13 cellular contexts compared by ENCODE assay signal in genomic region chr9:5825223-5825622, GRCh38. TPM values are rescaled to one million over a fixed set of nuclear protein-coding genes. Genes with fewer than 3 reads are reported as not detected.
DNase-seq lines count a peak whose midpoint lies in the region; ATAC-seq lines count a peak whose summit lies in the region.
"Had no signal": no experiment of that assay in that cellular context is flagged by ENCODE, and none has a peak within 500 bp of the region (broad histone marks: within the 10 kb centered on the region; RNA-seq: fewer than 3 reads in every experiment).

No MANE protein-coding gene starts in this region.

- H3K27ac Mint-ChIP-seq in activated CD4-positive, alpha-beta memory T cell treated with anti-CD3 and anti-CD28 coated beads, Interleukin-2, amount 10 ng/mL, durations not matched to agents 7 days and 5 days = peak overlapping the region; percentile 10
- no peak overlapping the region for H3K27ac Mint-ChIP-seq in activated CD4-positive, alpha-beta memory T cell treated with anti-CD3 and anti-CD28 coated beads for 36 hours
- peak overlapping the region; percentile 75 for H3K27ac Mint-ChIP-seq in T-helper 17 cell
- peak overlapping the region; percentile 16 to 72 for H3K27ac Mint-ChIP-seq in effector memory CD8-positive, alpha-beta T cell

- POLR2A ChIA-PET in activated CD4-positive, alpha-beta memory T cell treated with anti-CD3 and anti-CD28 coated beads, Interleukin-2, amount 10 ng/mL, durations not matched to agents 7 days and 5 days (lab: Charles Lee) = interaction anchor here (1.3 kb wide), 2 partner anchors 19 to 26 kb away, joined by 3 to 4 read pairs; no protein-coding TSS in a partner anchor
- POLR2A ChIA-PET in activated CD4-positive, alpha-beta memory T cell treated with anti-CD3 and anti-CD28 coated beads for 36 hours (lab: Charles Lee) = no interaction called here

- CTCF ChIA-PET in activated CD4-positive, alpha-beta memory T cell treated with anti-CD3 and anti-CD28 coated beads, Interleukin-2, amount 10 ng/mL, durations not matched to agents 7 days and 5 days (lab: Charles Lee) = interaction anchor here (1.4 to 2.0 kb wide), 2 partner anchors 8 to 61 kb away, joined by 4 to 12 read pairs; partner anchors contain the start of gene ERMP1
- CTCF ChIA-PET in activated CD4-positive, alpha-beta memory T cell treated with anti-CD3 and anti-CD28 coated beads for 36 hours (lab: Charles Lee) = interaction anchor here (1.2 to 1.3 kb wide), 2 partner anchors 60 to 61 kb away, joined by 3 to 4 read pairs; no protein-coding TSS in a partner anchor

- intact Hi-C loops in activated CD4-positive, alpha-beta memory T cell treated with anti-CD3 and anti-CD28 coated beads for 36 hours (cut with micrococcal nuclease) = no loop called here

- H3K27me3 Mint-ChIP-seq in activated CD4-positive, alpha-beta memory T cell treated with anti-CD3 and anti-CD28 coated beads, Interleukin-2, amount 10 ng/mL, durations not matched to agents 7 days and 5 days = no peaks in the 10 kb centered on the region
- H3K27me3 Mint-ChIP-seq in activated CD4-positive, alpha-beta memory T cell treated with anti-CD3 and anti-CD28 coated beads for 36 hours = no peaks in the 10 kb centered on the region
- H3K27me3 Mint-ChIP-seq in T-helper 17 cell = no peaks in the 10 kb centered on the region
- H3K27me3 Mint-ChIP-seq in effector memory CD8-positive, alpha-beta T cell = no peaks in the 10 kb centered on the region

- DNase-seq in activated CD4-positive, alpha-beta memory T cell treated with anti-CD3 and anti-CD28 coated beads, Interleukin-2, amount 10 ng/mL, durations not matched to agents 7 days and 5 days = no peak
- no peak for DNase-seq in activated CD4-positive, alpha-beta memory T cell treated with anti-CD3 and anti-CD28 coated beads for 36 hours
- DNase-seq in T-helper 17 cell = no peak
- no peak for DNase-seq in effector memory CD8-positive, alpha-beta T cell
- peak; percentile 39 for DNase-seq in putamen (ENCODE audit: low spot score)
- no peak for DNase-seq in MV-4-11 (lab: John Stamatoyannopoulos, UW)
- DNase-seq: Calu3, DMS79 treated with DMSO at 0.1 percent for 48 hours, MM.1S, NCI-H187 treated with DMSO at 0.1 percent for 48 hours, NCI-H446 had no signal

- H3K9me3 ChIP-seq in T-helper 17 cell (ENCODE audit: control insufficient read depth, low read length, poor library complexity, severe bottlenecking) = no peaks in the 10 kb centered on the region

- H3K4me3 Mint-ChIP-seq in activated CD4-positive, alpha-beta memory T cell treated with anti-CD3 and anti-CD28 coated beads, Interleukin-2, amount 10 ng/mL, durations not matched to agents 7 days and 5 days = no peak overlapping the region
- no peak overlapping the region for H3K4me3 Mint-ChIP-seq in activated CD4-positive, alpha-beta memory T cell treated with anti-CD3 and anti-CD28 coated beads for 36 hours
- no peak overlapping the region for H3K4me3 Mint-ChIP-seq in T-helper 17 cell
- no peak overlapping the region for H3K4me3 Mint-ChIP-seq in effector memory CD8-positive, alpha-beta T cell

- peaks cover 72% of the 10 kb centered on the region for H3K36me3 Mint-ChIP-seq in activated CD4-positive, alpha-beta memory T cell treated with anti-CD3 and anti-CD28 coated beads, Interleukin-2, amount 10 ng/mL, durations not matched to agents 7 days and 5 days (ENCODE audit: low read depth)
- H3K36me3 Mint-ChIP-seq in activated CD4-positive, alpha-beta memory T cell treated with anti-CD3 and anti-CD28 coated beads for 36 hours = peaks cover 25% of the 10 kb centered on the region
- H3K36me3 Mint-ChIP-seq in T-helper 17 cell (ENCODE audit: low read depth) = peaks cover 4% of the 10 kb centered on the region
- peaks cover 43% of the 10 kb centered on the region for H3K36me3 Mint-ChIP-seq in effector memory CD8-positive, alpha-beta T cell (ENCODE audit: insufficient read depth)

- ATAC-seq in T-helper 17 cell (no peak), HG03469 (IDR thresholded peaks at IDR 0.05; ENCODE audit: unreplicated experiment) (no peak), GM18907 (IDR thresholded peaks at IDR 0.05; ENCODE audit: unreplicated experiment) (no peak)
- ATAC-seq in effector memory CD8-positive, alpha-beta T cell (replicated peaks) = no peak

- peaks cover 38% of the 10 kb centered on the region for H3K4me1 Mint-ChIP-seq in activated CD4-positive, alpha-beta memory T cell treated with anti-CD3 and anti-CD28 coated beads, Interleukin-2, amount 10 ng/mL, durations not matched to agents 7 days and 5 days
- H3K4me1 Mint-ChIP-seq in activated CD4-positive, alpha-beta memory T cell treated with anti-CD3 and anti-CD28 coated beads for 36 hours (ENCODE audit: low read depth) = peaks cover 27% of the 10 kb centered on the region
- H3K4me1 Mint-ChIP-seq in T-helper 17 cell = peaks cover 21% of the 10 kb centered on the region
- peaks cover 12 to 22% of the 10 kb centered on the region in 2 donors for H3K4me1 Mint-ChIP-seq in effector memory CD8-positive, alpha-beta T cell (ENCODE audit: low read depth in 2 of 2)

- no peaks in the 10 kb centered on the region for H3K9me3 Mint-ChIP-seq in activated CD4-positive, alpha-beta memory T cell treated with anti-CD3 and anti-CD28 coated beads, Interleukin-2, amount 10 ng/mL, durations not matched to agents 7 days and 5 days
- H3K9me3 Mint-ChIP-seq in activated CD4-positive, alpha-beta memory T cell treated with anti-CD3 and anti-CD28 coated beads for 36 hours = no peaks in the 10 kb centered on the region
- H3K9me3 Mint-ChIP-seq in effector memory CD8-positive, alpha-beta T cell = no peaks in the 10 kb centered on the region

RNA-seq across cellular contexts. Expression of gene ERMP1, which starts 7.7 kb away (rescaled TPM):
- total RNA-seq in activated CD4-positive, alpha-beta memory T cell treated with anti-CD3 and anti-CD28 coated beads, Interleukin-2, amount 10 ng/mL, durations not matched to agents 7 days and 5 days = 10 to 100 TPM; 35.1 to 39.1 TPM
- total RNA-seq in activated CD4-positive, alpha-beta memory T cell treated with anti-CD3 and anti-CD28 coated beads for 36 hours = 10 to 100 TPM; 23.2 to 24.0 TPM
- total RNA-seq in T-helper 17 cell = 10 to 100 TPM; 10.5 to 11.3 TPM
